8 cellular contexts compared by ENCODE assay signal in genomic region chr11:112086422-112087191, GRCh38. TPM values are rescaled to one million over a fixed set of nuclear protein-coding genes. Genes with fewer than 3 reads are reported as not detected.
DNase-seq lines count a peak whose midpoint lies in the region; ATAC-seq and TF ChIP-seq lines count a peak whose summit lies in the region.

SDHD (plus strand) TSS chr11:112086873; CDS start chr11:112086908, 35 bp downstream.
TIMM8B (minus strand) TSS chr11:112086756; CDS start chr11:112086723, 33 bp downstream.

- ATAC-seq in GM21737 (IDR thresholded peaks at IDR 0.05; ENCODE audit: unreplicated experiment): peak; percentile 83
- peak; percentile 95 for ATAC-seq in esophagus mucosa

- no peaks in the 10 kb centered on the region for H4K20me1 ChIP-seq in KMS-11 (ENCODE audit: insufficient read depth)

- H3K79me2 ChIP-seq in KMS-11 (ENCODE audit: insufficient read depth, low read depth): peaks cover 34% of the 10 kb centered on the region; the same call in 1 of the 2 replicates

- peak within 1 kb of the TSS; percentile 59 for H3K27ac ChIP-seq in KMS-11
- peak within 1 kb of the TSS; percentile 71 to 84 (median 76) for H3K27ac ChIP-seq in Peyer's patch
- H3K27ac ChIP-seq in muscle layer of duodenum (ENCODE audit: low read length): peak within 1 kb of the TSS; percentile 91

- TF ChIP-seq POLR2A in Peyer's patch (IDR thresholded peaks at IDR 0.05): peak; percentile 41 to 72

- no peaks in the 10 kb centered on the region for H3K27me3 ChIP-seq in KMS-11 (ENCODE audit: insufficient read depth, low read depth)
- H3K27me3 ChIP-seq in Peyer's patch: no peaks in the 10 kb centered on the region
- H3K27me3 ChIP-seq in muscle layer of duodenum (ENCODE audit: low read depth, low read length): no peaks in the 10 kb centered on the region

- H3K4me3 ChIP-seq in KMS-11 (IDR thresholded peaks at IDR 0.05; ENCODE audit: insufficient read depth, low read depth, low read length): no peak within 1 kb of the TSS
- peak within 1 kb of the TSS; percentile 80 to 93 (median 83) for H3K4me3 ChIP-seq in Peyer's patch
- peak within 1 kb of the TSS; percentile 94 to 97 for H3K4me3 ChIP-seq in muscle layer of duodenum (ENCODE audit: low read depth in 1 of 2, low read length in 2 of 2)

- H3K4me1 ChIP-seq in KMS-11 (ENCODE audit: low read depth, poor library complexity, severe bottlenecking) (peaks cover 15% of the 10 kb centered on the region), Peyer's patch (peaks cover 0 to 39% (median 7%) of the 10 kb centered on the region in 4 donors), muscle layer of duodenum (ENCODE audit: control insufficient read depth in 1 of 2, insufficient read depth in 2 of 2, low read length in 2 of 2) (peaks cover 14 to 35% of the 10 kb centered on the region in 2 donors)

- H3K4me2 ChIP-seq in KMS-11: peak within 1 kb of the TSS; percentile 64

- no peaks in the 10 kb centered on the region; the same call in 1 of the 2 replicates for H3K36me3 ChIP-seq in KMS-11 (ENCODE audit: insufficient read depth)
- peaks cover 0 to 70% (median 0%) of the 10 kb centered on the region in 3 donors for H3K36me3 ChIP-seq in Peyer's patch
- H3K36me3 ChIP-seq in muscle layer of duodenum (ENCODE audit: control insufficient read depth in 1 of 2, insufficient read depth in 2 of 2, low read length in 2 of 2): peaks cover 51 to 69% of the 10 kb centered on the region in 2 donors

- peak within 1 kb of the TSS; percentile 83 for H3K9ac ChIP-seq in KMS-11

- H2AFZ ChIP-seq in KMS-11 (ENCODE audit: low read depth): peak within 1 kb of the TSS; percentile 81

- no peak for TF ChIP-seq CTCF in KMS-11 (conservative IDR thresholded peaks at IDR 0.05; ENCODE audit: low read depth, low read length)
- TF ChIP-seq CTCF in Peyer's patch (IDR thresholded peaks at IDR 0.05): peak in 4 of 6 experiments; percentile 5 to 53 (median 43)

- H3K9me3 ChIP-seq in Peyer's patch (no peaks in the 10 kb centered on the region), muscle layer of duodenum (ENCODE audit: control insufficient read depth in 1 of 2, low read length in 2 of 2) (no peaks in the 10 kb centered on the region)

- peak; percentile 100 for DNase-seq in DMS79 treated with DMSO at 0.1 percent for 48 hours (lab: John Stamatoyannopoulos, UW)
- peak; percentile 90 to 97 (median 96) for DNase-seq in Peyer's patch
- DNase-seq in activated T-cell treated with anti-CD3 and anti-CD28 coated beads, Interleukin-2, amount 50 U/mL, for 48 hours: peak; percentile 95 to 96
- DNase-seq in stimulated activated CD8-positive, alpha-beta memory T cell treated with anti-CD3 and anti-CD28 coated beads, Interleukin-7, amount 100 ng/mL, for 4 hours (ENCODE audit: low read depth in 2 of 2): peak; percentile 90 to 93

RNA-seq across cellular contexts. Expression of gene SDHD, which starts in this region (rescaled TPM):
- total RNA-seq in Peyer's patch (100 to 1,000 TPM; 114 to 290 (median 149) TPM), esophagus mucosa (109 TPM)

RNA-seq across cellular contexts. Expression of gene TIMM8B, which starts in this region (rescaled TPM):
- 10 to 100 TPM; 27.8 to 33.3 (median 29.8) TPM for total RNA-seq in Peyer's patch
- total RNA-seq in esophagus mucosa: 83.4 TPM
